1 cellular context compared by ENCODE assay signal in the genomic region with DNA sequence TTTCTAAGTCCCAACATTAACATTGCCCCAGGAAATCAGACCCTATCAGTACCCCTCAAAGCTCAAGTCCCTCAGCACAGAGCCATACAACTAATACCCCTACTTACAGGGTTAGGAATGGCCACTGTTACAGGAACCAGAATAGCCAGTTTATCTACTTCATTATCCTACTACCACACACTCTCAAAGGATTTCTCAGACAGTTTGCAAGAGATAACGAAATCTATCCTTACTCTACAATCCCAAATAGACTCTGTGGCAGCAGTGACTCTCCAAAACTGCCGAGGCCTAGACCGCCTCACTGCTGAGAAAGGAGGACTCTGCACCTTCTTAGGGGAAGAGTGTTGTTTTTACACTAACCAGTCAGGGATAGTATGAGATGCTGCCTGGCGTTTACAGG. TPM values are rescaled to one million over a fixed set of nuclear protein-coding genes. Genes with fewer than 3 reads are reported as not detected.
"Had no signal": no experiment of that assay in that cellular context is flagged by ENCODE, and none has a peak within 500 bp of the region (broad histone marks: within the 10 kb centered on the region; RNA-seq: fewer than 3 reads in every experiment).

No MANE protein-coding gene starts in this region.

RNA-seq across cellular contexts. Expression of a gene that starts 48.2 kb away (rescaled TPM):
- total RNA-seq: ascending aorta had no signal
